Comparison of ENCODE assay signal across 18 cellular contexts in genomic region chr10:104835422-104835821, GRCh38.
DNase-seq lines count a peak whose midpoint lies in the region; ATAC-seq and TF ChIP-seq lines count a peak whose summit lies in the region.
"Had no signal": no experiment of that assay in that cellular context is flagged by ENCODE, and none has a peak within 500 bp of the region (broad histone marks: within the 10 kb centered on the region; RNA-seq: fewer than 3 reads in every experiment).

No MANE protein-coding gene starts in this region.

- no peak overlapping the region for H3K4me3 ChIP-seq in H7 (ENCODE audit: insufficient read depth, low read depth, low read length)
- no peak overlapping the region for H3K4me3 ChIP-seq in sigmoid colon
- H3K4me3 ChIP-seq: left lung, suprapubic skin had no signal

- H3K36me3 ChIP-seq in H7 (replicated peaks; ENCODE audit: control insufficient read depth, insufficient read depth, low read length) = no peaks in the 10 kb centered on the region
- H3K36me3 ChIP-seq in sigmoid colon = no peaks in the 10 kb centered on the region
- H3K36me3 ChIP-seq: left lung, suprapubic skin had no signal

- no peak for TF ChIP-seq EP300 in sigmoid colon (IDR thresholded peaks at IDR 0.05)

- peak; percentile 28 for DNase-seq in DMS79 treated with DMSO at 0.1 percent for 48 hours (lab: John Stamatoyannopoulos, UW)
- no peak for DNase-seq in DMS79 (lab: John Stamatoyannopoulos, UW)
- peak; percentile 27 for DNase-seq in left kidney (ENCODE audit: low read depth, low spot score)
- DNase-seq in H7 = no peak
- no peak for DNase-seq in sigmoid colon
- DNase-seq in NAMALWA (ENCODE audit: low spot score) = no peak
- DNase-seq: activated CD4-positive, alpha-beta T cell treated with anti-CD3 and anti-CD28 coated beads, Interleukin-2, amount 50 U/mL, for 4 hours; activated T-cell treated with anti-CD3 and anti-CD28 coated beads for 4 hours; anterior cingulate cortex; central memory CD4-positive, alpha-beta T cell; Kasumi-1; left lung; NCI-H446; SHP77 treated with DMSO at 0.1 percent for 48 hours had no signal

- no peak for TF ChIP-seq CTCF in sigmoid colon (IDR thresholded peaks at IDR 0.05)

- no peaks in the 10 kb centered on the region for H3K9me3 ChIP-seq in sigmoid colon
- H3K9me3 ChIP-seq: left lung, suprapubic skin had no signal

- no peaks in the 10 kb centered on the region for H3K4me1 ChIP-seq in sigmoid colon
- H3K4me1 ChIP-seq: left lung, suprapubic skin had no signal

- H3K27ac ChIP-seq in sigmoid colon = no peak overlapping the region
- H3K27ac ChIP-seq: 22Rv1, left lung, suprapubic skin had no signal

- intact Hi-C loops in sigmoid colon (cut with DNase I) = no loop called here

- TF ChIP-seq POLR2A in sigmoid colon (IDR thresholded peaks at IDR 0.05) = no peak

- ATAC-seq in GM21619 (IDR thresholded peaks at IDR 0.05; ENCODE audit: unreplicated experiment) (peak; percentile 56), HG03457 (IDR thresholded peaks at IDR 0.05; ENCODE audit: unreplicated experiment) (peak; percentile 57)
- ATAC-seq: left lung had no signal

- H3K27me3 ChIP-seq in H7 (ENCODE audit: control insufficient read depth, insufficient read depth, low read length) = no peaks in the 10 kb centered on the region
- peaks cover 0 to 3% (median 0%) of the 10 kb centered on the region in 3 donors for H3K27me3 ChIP-seq in sigmoid colon
- H3K27me3 ChIP-seq: left lung, suprapubic skin had no signal

- WGBS in sigmoid colon, 2 donors = 42 to 43% methylated on average over 2 of the region's 2 CpGs

Comparison
In these comparisons a context has a peak if more than half of its experiments do, and no peak if none do; other contexts are left out.
1. DNase-seq: peak in DMS79 treated with DMSO at 0.1 percent for 48 hours (single experiment) and left kidney (single experiment); none in DMS79 (single experiment), H7 (single experiment), sigmoid colon (single experiment) and NAMALWA (single experiment).